In the genomic region with DNA sequence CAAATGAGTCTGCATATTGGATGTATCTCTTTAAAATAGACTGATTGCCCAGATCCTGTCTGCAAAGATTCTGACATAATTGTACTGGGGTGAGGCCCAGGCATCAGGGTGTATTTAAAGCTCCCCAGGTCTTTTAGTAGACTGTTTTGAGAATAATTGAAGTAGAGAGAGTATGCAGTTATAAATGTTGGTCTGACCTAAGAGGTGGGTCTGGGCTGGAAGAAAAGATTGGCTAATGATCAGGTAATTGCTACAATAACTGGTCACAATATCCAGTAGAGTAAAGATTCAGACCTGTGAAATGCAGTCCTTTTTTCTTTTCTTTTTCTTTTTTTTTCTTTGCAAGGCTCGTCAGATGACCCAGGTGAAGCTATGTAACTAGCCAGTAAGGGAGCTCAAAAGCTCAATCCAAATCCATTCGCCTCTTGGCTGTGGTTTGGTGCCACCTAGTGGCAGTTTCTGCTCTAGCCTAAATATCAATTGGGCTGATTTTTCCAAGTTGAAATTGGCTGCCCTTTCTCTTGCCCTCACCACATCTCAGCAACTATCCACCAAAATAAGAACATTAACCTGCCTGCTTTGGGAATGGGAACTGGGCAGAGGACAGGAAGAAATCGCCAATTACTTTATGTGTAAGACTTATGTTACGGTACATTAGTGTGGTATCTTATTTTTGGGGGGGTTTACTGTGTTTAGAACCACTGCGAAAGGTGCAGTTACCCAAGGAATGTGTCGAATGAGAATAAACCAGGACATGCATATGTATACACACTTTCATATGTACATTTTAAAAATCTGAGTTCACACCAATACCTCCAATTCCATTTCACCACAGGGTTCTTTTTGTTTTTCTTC, we compare ENCODE assay signal across 9 cellular contexts. TPM values are rescaled to one million over a fixed set of nuclear protein-coding genes. Genes with fewer than 3 reads are reported as not detected.
DNase-seq lines count a peak whose midpoint lies in the region; ATAC-seq and TF ChIP-seq lines count a peak whose summit lies in the region.
"Had no signal": no experiment of that assay in that cellular context is flagged by ENCODE, and none has a peak within 500 bp of the region (broad histone marks: within the 10 kb centered on the region; RNA-seq: fewer than 3 reads in every experiment).

No MANE protein-coding gene starts in this region.

- no TSS peak for BruUV-seq in Caco-2 (replicated peaks; lab: Mats Ljungman, UMichigan)

- peaks cover 29% of the 10 kb centered on the region for H3K4me1 Mint-ChIP-seq in Caco-2 (ENCODE audit: low read depth, unreplicated experiment)
- peaks cover 4% of the 10 kb centered on the region for H3K4me1 Mint-ChIP-seq in activated CD4-positive, alpha-beta T cell treated with anti-CD3 and anti-CD28 coated beads for 36 hours

- peak overlapping the region; percentile 75 for H3K27ac Mint-ChIP-seq in Caco-2 (ENCODE audit: unreplicated experiment)
- no peak overlapping the region for H3K27ac Mint-ChIP-seq in activated CD4-positive, alpha-beta T cell treated with anti-CD3 and anti-CD28 coated beads for 36 hours
- H3K27ac Mint-ChIP-seq: activated naive CD4-positive, alpha-beta T cell treated with anti-CD3 and anti-CD28 coated beads, Interleukin-2, amount 50 U/mL, for 24 hours had no signal

- peak; percentile 81 to 86 for TF ChIP-seq CTCF in Caco-2 (IDR thresholded peaks at IDR 0.05; ENCODE audit: insufficient read depth in 1 of 2, low read depth in 1 of 2, low read length in 1 of 2, severe bottlenecking in 1 of 2, unreplicated experiment in 1 of 2)
- peak; percentile 93 for TF ChIP-seq CTCF in HFF-Myc (IDR thresholded peaks at IDR 0.05; ENCODE audit: low read depth, low read length, missing control alignments)
- TF ChIP-seq CTCF in choroid plexus epithelial cell (conservative IDR thresholded peaks at IDR 0.05; ENCODE audit: low read depth, low read length) = peak; percentile 95

- peaks cover 46% of the 10 kb centered on the region for H3K4me1 ChIP-seq in Caco-2

- H3K27me3 Mint-ChIP-seq in Caco-2 (ENCODE audit: insufficient read depth, unreplicated experiment) = no peaks in the 10 kb centered on the region
- H3K27me3 Mint-ChIP-seq in activated CD4-positive, alpha-beta T cell treated with anti-CD3 and anti-CD28 coated beads for 36 hours = no peaks in the 10 kb centered on the region
- H3K27me3 Mint-ChIP-seq: activated naive CD4-positive, alpha-beta T cell treated with anti-CD3 and anti-CD28 coated beads, Interleukin-2, amount 50 U/mL, for 24 hours had no signal

- no peaks in the 10 kb centered on the region for H3K36me3 ChIP-seq in Caco-2 (ENCODE audit: control insufficient read depth, insufficient read depth, low read length)

- no peak overlapping the region for H3K4me3 Mint-ChIP-seq in Caco-2 (ENCODE audit: unreplicated experiment)
- H3K4me3 Mint-ChIP-seq in activated CD4-positive, alpha-beta T cell treated with anti-CD3 and anti-CD28 coated beads for 36 hours = no peak overlapping the region
- H3K4me3 Mint-ChIP-seq: activated naive CD4-positive, alpha-beta T cell treated with anti-CD3 and anti-CD28 coated beads, Interleukin-2, amount 50 U/mL, for 24 hours had no signal

- no peaks in the 10 kb centered on the region for H3K9me3 Mint-ChIP-seq in Caco-2 (ENCODE audit: unreplicated experiment)
- no peaks in the 10 kb centered on the region for H3K9me3 Mint-ChIP-seq in activated CD4-positive, alpha-beta T cell treated with anti-CD3 and anti-CD28 coated beads for 36 hours (ENCODE audit: low read depth)
- H3K9me3 Mint-ChIP-seq: activated naive CD4-positive, alpha-beta T cell treated with anti-CD3 and anti-CD28 coated beads, Interleukin-2, amount 50 U/mL, for 24 hours had no signal

- ATAC-seq in activated CD4-positive, alpha-beta T cell treated with anti-CD3 and anti-CD28 coated beads for 36 hours = peak; percentile 88
- peak; percentile 99 for ATAC-seq in left lobe of liver
- ATAC-seq in HG02610 (IDR thresholded peaks at IDR 0.05; ENCODE audit: unreplicated experiment) = no peak

- no peak overlapping the region for H3K4me3 ChIP-seq in Caco-2 (ENCODE audit: low read depth, low read length)
- no peak overlapping the region for H3K4me3 ChIP-seq in HFF-Myc (replicated peaks; ENCODE audit: low read depth, low read length)
- no peak overlapping the region for H3K4me3 ChIP-seq in choroid plexus epithelial cell (ENCODE audit: low read depth, low read length)

- DNase-seq in Caco-2 (peak; percentile 78 to 86), HFF-Myc (ENCODE audit: extremely low read depth, low read depth) (peak; percentile 54), NCI-H446 treated with DMSO at 0.1 percent for 48 hours (lab: John Stamatoyannopoulos, UW) (peak; percentile 59), choroid plexus epithelial cell (ENCODE audit: low read depth) (peak; percentile 91), left lobe of liver (ENCODE audit: low spot score) (peak; percentile 80)
- peak; percentile 88 for DNase-seq in activated CD4-positive, alpha-beta T cell treated with anti-CD3 and anti-CD28 coated beads for 36 hours
- peak; percentile 41 to 58 (median 48) for DNase-seq in stimulated activated CD4-positive, alpha-beta T cell treated with anti-CD3 and anti-CD28 coated beads, TNF-alpha, amount 100 ng/mL, for 1 hour (ENCODE audit: low read depth in 3 of 3, low spot score in 1 of 3)

- H3K9me3 ChIP-seq in Caco-2 = no peaks in the 10 kb centered on the region

- POLR2A ChIA-PET in Caco-2 (lab: Charles Lee) = interaction anchor here (0.5 to 1.6 kb wide), 11 partner anchors 8 to 823 kb away, joined by 3 to 28 read pairs (median 4); partner anchors contain the start of gene ZNF143
- POLR2A ChIA-PET in activated CD4-positive, alpha-beta T cell treated with anti-CD3 and anti-CD28 coated beads for 36 hours (lab: Charles Lee) = interaction anchor here (0.6 kb wide), 1 partner anchor 80 kb away, joined by 3 read pairs; no protein-coding TSS in a partner anchor

- peaks cover 27% of the 10 kb centered on the region for H3K36me3 Mint-ChIP-seq in Caco-2 (ENCODE audit: insufficient read depth, unreplicated experiment)
- peaks cover 20% of the 10 kb centered on the region for H3K36me3 Mint-ChIP-seq in activated CD4-positive, alpha-beta T cell treated with anti-CD3 and anti-CD28 coated beads for 36 hours (ENCODE audit: low read depth)

- no peaks in the 10 kb centered on the region for H3K27me3 ChIP-seq in Caco-2 (replicated peaks; ENCODE audit: control insufficient read depth, insufficient read depth, low read length)

- intact Hi-C loops in Caco-2 (cut with micrococcal nuclease; ENCODE audit: unreplicated experiment) = loop anchor here (1.0 to 5.0 kb wide), 6 partner anchors 45 to 491 kb away; partner anchors contain the start of gene ZNF143
- intact Hi-C loops in activated CD4-positive, alpha-beta T cell treated with anti-CD3 and anti-CD28 coated beads for 36 hours (cut with DNase I, micrococcal nuclease) = loop anchor here (1.0 to 5.0 kb wide), 5 partner anchors 224 to 592 kb away; partner anchors contain the start of gene TMEM9B (in 1 of the 2)

- CTCF ChIA-PET in Caco-2 (lab: Charles Lee) = interaction anchor here (0.6 to 2.2 kb wide), 40 partner anchors 8 to 798 kb away, joined by 3 to 34 read pairs (median 4); partner anchors contain the start of genes ADM, DENND5A, IPO7 and WEE1
- CTCF ChIA-PET in activated CD4-positive, alpha-beta T cell treated with anti-CD3 and anti-CD28 coated beads for 36 hours (lab: Charles Lee) = interaction anchor here (0.6 to 4.3 kb wide), 58 partner anchors 9 to 754 kb away, joined by 3 to 54 read pairs (median 4); partner anchors contain the start of gene ZNF143

RNA-seq across cellular contexts. Expression of gene ZNF143, which starts 45.9 kb away (rescaled TPM):
- total RNA-seq in Caco-2 (2022) (27.2 and 31.2 TPM in 2 replicates), left lobe of liver (7.0 TPM)
- total RNA-seq in activated CD4-positive, alpha-beta T cell treated with anti-CD3 and anti-CD28 coated beads for 36 hours = 10 to 100 TPM; 32.6 to 34.9 TPM
